ENCODE assay signal across 1 cellular context in genomic region chr20:5843054-5843731, GRCh38.
TF ChIP-seq lines count a peak whose summit lies in the region.

No MANE protein-coding gene starts in this region.

TF ChIP-seq in GM12878, 131 proteins besides CTCF, POLR2A, EP300 and RAD21 (continued from another document and continues in another):
- no peak for TF ChIP-seq MYB (IDR thresholded peaks at IDR 0.05; ENCODE audit: borderline replicate concordance, low read depth, low read length)
- TF ChIP-seq USF1 (IDR thresholded peaks at IDR 0.05; ENCODE audit: borderline replicate concordance, extremely low read length, insufficient read depth, low read depth, low read length): no peak
- no peak for TF ChIP-seq HCFC1 (IDR thresholded peaks at IDR 0.05; ENCODE audit: low read length)
- 0 out of 2 replicates have a peak, but pooled peaks have one; percentile 39 for TF ChIP-seq ZSCAN29 (IDR thresholded peaks at IDR 0.05)
- peak; percentile 73 for TF ChIP-seq MEF2A (IDR thresholded peaks at IDR 0.05; ENCODE audit: insufficient read depth, low read depth, low read length)
- TF ChIP-seq SMAD1 (IDR thresholded peaks at IDR 0.05; ENCODE audit: low read depth, partially characterized antibody): peak; percentile 12
- TF ChIP-seq YBX1 (IDR thresholded peaks at IDR 0.05): no peak
- peak; percentile 53 for TF ChIP-seq ATF2 (IDR thresholded peaks at IDR 0.05; ENCODE audit: low read length)
- no peak for TF ChIP-seq SP1 (IDR thresholded peaks at IDR 0.05; ENCODE audit: low read depth, low read length)
- peak; percentile 62 for TF ChIP-seq IRF4 (IDR thresholded peaks at IDR 0.05; ENCODE audit: low read depth, low read length)
- no peak for TF ChIP-seq USF2 (IDR thresholded peaks at IDR 0.05; ENCODE audit: borderline replicate concordance, low read depth, low read length)
- no peak for TF ChIP-seq ELK1 (IDR thresholded peaks at IDR 0.05; ENCODE audit: low read depth, low read length)
- TF ChIP-seq BCLAF1 (IDR thresholded peaks at IDR 0.05): no peak
- no peak for TF ChIP-seq BRCA1 (IDR thresholded peaks at IDR 0.05; ENCODE audit: low read depth, low read length)
- no peak for TF ChIP-seq KDM1A (IDR thresholded peaks at IDR 0.05; ENCODE audit: borderline replicate concordance)
- no peak for TF ChIP-seq IRF5 (IDR thresholded peaks at IDR 0.05; ENCODE audit: borderline replicate concordance)
- no peak for TF ChIP-seq MYC (IDR thresholded peaks at IDR 0.05; ENCODE audit: insufficient read depth, insufficient read length, insufficient replicate concordance, low read length, severe bottlenecking)
- peak; percentile 74 for TF ChIP-seq CUX1 (IDR thresholded peaks at IDR 0.05; ENCODE audit: insufficient replicate concordance, low read depth, low read length)
- no peak for TF ChIP-seq CEBPB (IDR thresholded peaks at IDR 0.05; ENCODE audit: borderline replicate concordance in 1 of 2, low read depth in 2 of 2, low read length in 2 of 2)
- TF ChIP-seq SKIL (IDR thresholded peaks at IDR 0.05; ENCODE audit: low read depth, poor library complexity, severe bottlenecking): peak; percentile 88
- no peak for TF ChIP-seq SPI1 (IDR thresholded peaks at IDR 0.05; ENCODE audit: borderline replicate concordance, insufficient read depth, low read depth, low read length)
- peak; percentile 98 for TF ChIP-seq RUNX3 (IDR thresholded peaks at IDR 0.05; ENCODE audit: low read length)
- TF ChIP-seq MTA2 (IDR thresholded peaks at IDR 0.05; ENCODE audit: low read depth): peak; percentile 75
- no peak for TF ChIP-seq NR2C1 (IDR thresholded peaks at IDR 0.05)
- TF ChIP-seq NFIC (IDR thresholded peaks at IDR 0.05; ENCODE audit: low read depth, low read length): peak; percentile 89
- TF ChIP-seq GABPA (IDR thresholded peaks at IDR 0.05; ENCODE audit: low read depth): no peak
- TF ChIP-seq PAX5 (IDR thresholded peaks at IDR 0.05; ENCODE audit: borderline replicate concordance, low read depth, low read length): peak; percentile 64; the same call in 1 of the 2 replicates
- peak; percentile 90 for TF ChIP-seq RELB (IDR thresholded peaks at IDR 0.05; ENCODE audit: low read depth)
- TF ChIP-seq CREM (IDR thresholded peaks at IDR 0.05; ENCODE audit: low read depth): peak; percentile 47; the same call in 1 of the 2 replicates
- 0 out of 2 replicates have a peak, but pooled peaks have one; percentile 51 for TF ChIP-seq CBX5 (IDR thresholded peaks at IDR 0.05; ENCODE audit: low read depth)
- peak; percentile 54; the same call in 1 of the 2 replicates for TF ChIP-seq CBFB (IDR thresholded peaks at IDR 0.05; ENCODE audit: low read depth)
- TF ChIP-seq PKNOX1 (IDR thresholded peaks at IDR 0.05): peak; percentile 89
- TF ChIP-seq IRF3 (IDR thresholded peaks at IDR 0.05): no peak
